Comparison of ENCODE assay signal across 14 cellular contexts in genomic region chr11:88307749-88308425, GRCh38. TPM values are rescaled to one million over a fixed set of nuclear protein-coding genes. Genes with fewer than 3 reads are reported as not detected.
A peak's percentile ranks its signal among the peaks of the same experiment; 100 is the strongest.
DNase-seq lines count a peak whose midpoint lies in the region; ATAC-seq lines count a peak whose summit lies in the region.
"Had no signal": no experiment of that assay in that cellular context is flagged by ENCODE, and none has a peak within 500 bp of the region (broad histone marks: within the 10 kb centered on the region; RNA-seq: fewer than 3 reads in every experiment).

No MANE protein-coding gene starts in this region.

- H3K9me3 Mint-ChIP-seq in effector memory CD8-positive, alpha-beta T cell = no peaks in the 10 kb centered on the region
- H3K9me3 Mint-ChIP-seq: activated CD4-positive, alpha-beta memory T cell treated with anti-CD3 and anti-CD28 coated beads for 36 hours; activated naive CD8-positive, alpha-beta T cell treated with anti-CD3 and anti-CD28 coated beads for 36 hours had no signal

- peaks cover 57% of the 10 kb centered on the region for H3K36me3 Mint-ChIP-seq in effector memory CD8-positive, alpha-beta T cell (ENCODE audit: insufficient read depth)

- H3K27ac Mint-ChIP-seq in effector memory CD8-positive, alpha-beta T cell = peak overlapping the region; percentile 22 to 59
- H3K27ac Mint-ChIP-seq: activated CD4-positive, alpha-beta memory T cell treated with anti-CD3 and anti-CD28 coated beads for 36 hours; activated naive CD8-positive, alpha-beta T cell treated with anti-CD3 and anti-CD28 coated beads for 36 hours had no signal

- peak overlapping the region in 1 of 2 donors; percentile 4 for H3K4me3 Mint-ChIP-seq in effector memory CD8-positive, alpha-beta T cell
- H3K4me3 Mint-ChIP-seq: activated CD4-positive, alpha-beta memory T cell treated with anti-CD3 and anti-CD28 coated beads for 36 hours; activated naive CD8-positive, alpha-beta T cell treated with anti-CD3 and anti-CD28 coated beads for 36 hours had no signal

- H3K27me3 Mint-ChIP-seq in effector memory CD8-positive, alpha-beta T cell = no peaks in the 10 kb centered on the region
- H3K27me3 Mint-ChIP-seq: activated CD4-positive, alpha-beta memory T cell treated with anti-CD3 and anti-CD28 coated beads for 36 hours; activated naive CD8-positive, alpha-beta T cell treated with anti-CD3 and anti-CD28 coated beads for 36 hours had no signal

- peaks cover 41 to 57% of the 10 kb centered on the region in 2 donors for H3K4me1 Mint-ChIP-seq in effector memory CD8-positive, alpha-beta T cell (ENCODE audit: low read depth in 2 of 2)

- intact Hi-C loops in posterior cingulate gyrus (cut with DNase I) = no loop called here

- no peak for DNase-seq in effector memory CD8-positive, alpha-beta T cell
- DNase-seq in HT-29 (ENCODE audit: low spot score) (no peak), pons (ENCODE audit: low spot score) (no peak), posterior cingulate gyrus (no peak)
- no peak for DNase-seq in stimulated activated CD4-positive, alpha-beta T cell treated with anti-CD3 and anti-CD28 coated beads, Interleukin-4, amount 100 ng/mL, for 24 hours
- DNase-seq: activated CD4-positive, alpha-beta memory T cell treated with anti-CD3 and anti-CD28 coated beads for 36 hours; activated naive CD8-positive, alpha-beta T cell treated with anti-CD3 and anti-CD28 coated beads for 36 hours; glutamatergic neuron; midbrain; NCI-H526 treated with DMSO at 0.1 percent for 48 hours; SW 1271 had no signal

- ATAC-seq in GM18499 (IDR thresholded peaks at IDR 0.05; ENCODE audit: insufficient read depth, unreplicated experiment) = peak; percentile 55
- peak; percentile 63 for ATAC-seq in GM21381 (IDR thresholded peaks at IDR 0.05; ENCODE audit: unreplicated experiment)
- ATAC-seq in HG03025 (IDR thresholded peaks at IDR 0.05; ENCODE audit: low FRiP score, unreplicated experiment) = peak; percentile 82
- no peak for ATAC-seq in effector memory CD8-positive, alpha-beta T cell (replicated peaks)

RNA-seq across cellular contexts. Expression of gene CTSC, which starts 29.6 kb away (rescaled TPM):
- total RNA-seq in HT-29 (2014; rRNA removed; shearing (Covaris generic)) = 91.1 and 93.5 TPM in 2 replicates
